8 cellular contexts compared by ENCODE assay signal in the genomic region with DNA sequence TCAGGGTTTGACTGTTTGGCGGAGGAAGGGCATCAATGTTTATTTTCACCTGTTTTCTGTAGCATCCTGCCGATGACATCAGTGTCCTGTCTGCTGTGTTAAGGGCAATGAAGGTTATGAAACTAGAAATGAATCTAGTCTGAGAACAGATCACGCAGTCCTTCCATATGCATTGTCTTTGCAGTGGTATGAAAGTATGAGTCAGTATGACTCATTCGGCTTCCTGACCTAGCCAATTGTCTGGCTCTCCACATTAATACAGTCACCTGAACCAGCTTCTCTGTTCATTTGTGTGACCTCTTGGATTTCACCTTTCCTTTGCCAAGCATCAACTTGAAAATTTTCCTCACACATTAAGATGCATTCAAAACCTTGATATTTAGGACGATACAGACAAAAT.
DNase-seq lines count a peak whose midpoint lies in the region; ATAC-seq and TF ChIP-seq lines count a peak whose summit lies in the region.

No MANE protein-coding gene starts in this region.

- H3K4me3 Mint-ChIP-seq in HFFc6 = peak overlapping the region; percentile 48
- H3K4me3 Mint-ChIP-seq in activated naive CD4-positive, alpha-beta T cell treated with anti-CD3 and anti-CD28 coated beads for 36 hours = no peak overlapping the region

- 0 out of 2 replicates have a peak, but pooled peaks cover 1% of the 10 kb centered on the region for H3K9me3 Mint-ChIP-seq in HFFc6
- peaks cover 1% of the 10 kb centered on the region for H3K9me3 Mint-ChIP-seq in activated naive CD4-positive, alpha-beta T cell treated with anti-CD3 and anti-CD28 coated beads for 36 hours

- H3K4me3 ChIP-seq in NB4 (ENCODE audit: low read depth, low read length) = no peak overlapping the region

- TF ChIP-seq POLR2A in NB4 (IDR thresholded peaks at IDR 0.05; ENCODE audit: extremely low read depth, insufficient read length) = no peak

- DNase-seq in NCI-H2227 treated with DMSO at 0.1 percent for 48 hours (lab: John Stamatoyannopoulos, UW) (peak; percentile 26), NCI-H2227 (lab: John Stamatoyannopoulos, UW; ENCODE audit: unreplicated experiment) (no peak), HFFc6 (peak; percentile 90), NB4 (ENCODE audit: low read depth) (peak; percentile 64), NCI-H524 treated with DMSO at 0.1 percent for 48 hours (lab: John Stamatoyannopoulos, UW) (no peak), sciatic nerve (ENCODE audit: low spot score) (no peak)
- no peak for DNase-seq in activated naive CD4-positive, alpha-beta T cell treated with anti-CD3 and anti-CD28 coated beads for 36 hours

- H3K27me3 Mint-ChIP-seq in HFFc6 (ENCODE audit: insufficient read depth) = no peaks in the 10 kb centered on the region
- no peaks in the 10 kb centered on the region for H3K27me3 Mint-ChIP-seq in activated naive CD4-positive, alpha-beta T cell treated with anti-CD3 and anti-CD28 coated beads for 36 hours (ENCODE audit: low read depth)

- TF ChIP-seq CTCF in HFFc6 (IDR thresholded peaks at IDR 0.05) (no peak), NB4 (IDR thresholded peaks at IDR 0.05; ENCODE audit: low read depth, low read length) (no peak)

- 0 out of 2 replicates have a peak, but pooled peaks cover under 1% of the 10 kb centered on the region for H3K36me3 Mint-ChIP-seq in HFFc6 (ENCODE audit: low read depth)
- no peaks in the 10 kb centered on the region for H3K36me3 Mint-ChIP-seq in activated naive CD4-positive, alpha-beta T cell treated with anti-CD3 and anti-CD28 coated beads for 36 hours (ENCODE audit: low read depth)

- CTCF ChIA-PET in activated naive CD4-positive, alpha-beta T cell treated with anti-CD3 and anti-CD28 coated beads for 36 hours (lab: Charles Lee) = no interaction called here

- peak; percentile 95 for ATAC-seq in esophagus mucosa
- ATAC-seq in sciatic nerve = no peak

- H3K27ac Mint-ChIP-seq in HFFc6 = peak overlapping the region; percentile 63
- H3K27ac Mint-ChIP-seq in activated naive CD4-positive, alpha-beta T cell treated with anti-CD3 and anti-CD28 coated beads for 36 hours = no peak overlapping the region

- intact Hi-C loops in sciatic nerve (cut with DNase I) = no loop called here
- intact Hi-C loops in activated naive CD4-positive, alpha-beta T cell treated with anti-CD3 and anti-CD28 coated beads for 36 hours (cut with micrococcal nuclease) = no loop called here

- peaks cover 56% of the 10 kb centered on the region for H3K4me1 Mint-ChIP-seq in HFFc6 (ENCODE audit: low read depth)
- no peaks in the 10 kb centered on the region for H3K4me1 Mint-ChIP-seq in activated naive CD4-positive, alpha-beta T cell treated with anti-CD3 and anti-CD28 coated beads for 36 hours (ENCODE audit: low read depth)

Comparison
In these comparisons a context has a peak if more than half of its experiments do, and no peak if none do; other contexts are left out.
1. DNase-seq: peak in NCI-H2227 treated with DMSO at 0.1 percent for 48 hours (single experiment), HFFc6 (single experiment) and NB4 (single experiment); none in NCI-H2227 (single experiment), NCI-H524 treated with DMSO at 0.1 percent for 48 hours (single experiment), sciatic nerve (single experiment) and activated naive CD4-positive, alpha-beta T cell treated with anti-CD3 and anti-CD28 coated beads for 36 hours (single experiment).